ENCODE assay signal across 22 cellular contexts in the genomic region with DNA sequence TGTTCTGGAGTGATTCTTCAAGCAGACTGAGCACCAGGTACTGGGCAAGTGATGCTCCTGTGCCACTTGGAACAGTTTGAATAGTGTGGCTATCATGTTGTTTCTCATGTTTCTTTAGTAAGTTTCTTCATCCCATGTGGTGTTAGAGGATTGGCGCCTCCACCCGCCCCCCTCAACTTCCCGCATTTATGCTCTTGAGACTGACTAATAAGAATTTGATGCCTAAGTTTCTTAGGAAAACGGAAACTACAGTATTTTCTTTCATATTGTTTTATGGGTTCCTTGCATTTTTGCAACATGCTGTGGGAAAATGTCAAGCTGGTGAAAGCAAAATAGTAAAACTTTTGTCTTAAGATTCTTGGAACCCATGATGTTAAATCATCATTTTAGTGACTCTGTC.
"Had no signal": no experiment of that assay in that cellular context is flagged by ENCODE, and none has a peak within 500 bp of the region (broad histone marks: within the 10 kb centered on the region; RNA-seq: fewer than 3 reads in every experiment).

No MANE protein-coding gene starts in this region.

- ATAC-seq: activated CD8-positive, alpha-beta T cell treated with anti-CD3 and anti-CD28 coated beads, Interleukin-2, amount 10 ng/mL, durations not matched to agents 7 days and 5 days; T-helper 17 cell; WTC11 had no signal

- DNase-seq: activated CD4-positive, alpha-beta T cell treated with anti-CD3 and anti-CD28 coated beads for 48 hours; activated CD4-positive, alpha-beta T cell treated with anti-CD3 and anti-CD28 coated beads, Interleukin-2, amount 50 U/mL, for 4 hours; activated CD4-positive, CD25-positive, alpha-beta regulatory T cell treated with anti-CD3 and anti-CD28 coated beads, Interleukin-2, amount 50 U/mL, for 72 hours; activated CD8-positive, alpha-beta memory T cell treated with anti-CD3 and anti-CD28 coated beads, Interleukin-2, amount 50 U/mL, for 48 hours; activated CD8-positive, alpha-beta T cell treated with anti-CD3 and anti-CD28 coated beads, Interleukin-2, amount 10 ng/mL, durations not matched to agents 7 days and 5 days; activated T-cell treated with anti-CD3 and anti-CD28 coated beads, Interleukin-2, amount 50 U/mL, for 1 hour; aorta; cerebellar nuclear complex; KG1; NCI-H1092; NCI-H1417; NCI-H1694 treated with DMSO at 0.1 percent for 48 hours; NCI-H2029 treated with DMSO at 0.1 percent for 48 hours; NCI-H345; NCI-H510A; NCI-H526 treated with DMSO at 0.1 percent for 48 hours; NCI-H82; Peyer's patch; SHP77 treated with DMSO at 0.1 percent for 48 hours; T-helper 17 cell; T-helper 9 cell had no signal

- H3K27ac ChIP-seq: Peyer's patch had no signal
